Comparison of ENCODE assay signal across 14 cellular contexts in the genomic region with DNA sequence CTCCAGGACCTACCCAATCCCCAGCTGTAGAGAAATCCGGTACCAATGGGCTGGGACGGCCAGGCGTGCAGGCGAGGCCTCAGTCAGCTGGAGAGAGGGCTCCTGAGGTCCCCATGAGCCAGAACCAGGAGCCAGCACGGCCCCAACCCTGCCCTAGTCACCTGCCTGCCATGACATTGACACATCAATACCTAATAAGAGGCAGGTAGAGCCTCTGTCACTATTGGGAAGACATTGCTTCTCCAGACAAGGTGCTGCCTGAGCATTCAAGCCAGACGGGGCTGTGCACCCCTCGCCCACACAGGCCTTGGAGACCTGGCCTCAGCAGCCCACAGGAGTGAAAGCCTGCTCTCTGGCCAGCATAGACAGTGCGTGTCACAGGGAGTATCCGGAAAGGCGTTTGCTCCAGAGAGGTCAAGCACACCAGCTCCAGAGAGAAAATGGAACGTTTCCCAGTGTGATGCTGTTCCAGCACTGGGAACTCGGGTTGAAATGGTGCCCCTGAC. TPM values are rescaled to one million over a fixed set of nuclear protein-coding genes. Genes with fewer than 3 reads are reported as not detected.
DNase-seq lines count a peak whose midpoint lies in the region; ATAC-seq and TF ChIP-seq lines count a peak whose summit lies in the region.
"Had no signal": no experiment of that assay in that cellular context is flagged by ENCODE, and none has a peak within 500 bp of the region (broad histone marks: within the 10 kb centered on the region; RNA-seq: fewer than 3 reads in every experiment).

No MANE protein-coding gene starts in this region.

- no peaks in the 10 kb centered on the region for H3K27me3 ChIP-seq in CD8-positive, alpha-beta T cell (ENCODE audit: insufficient read depth, low read length)
- H3K27me3 ChIP-seq in psoas muscle (ENCODE audit: insufficient read depth in 3 of 3, low read length in 2 of 3) = peaks cover 0 to 55% (median 4%) of the 10 kb centered on the region in 3 donors
- H3K27me3 ChIP-seq in H9 (ENCODE audit: insufficient read depth, low read length) = peaks cover 38% of the 10 kb centered on the region

- H2AFZ ChIP-seq in H9 (ENCODE audit: low read length) = no peak overlapping the region

- H3K56ac ChIP-seq in H9 (ENCODE audit: insufficient read length, low read depth, low read length) = no peak overlapping the region

- no peaks in the 10 kb centered on the region for H3K9me3 ChIP-seq in CD8-positive, alpha-beta T cell (ENCODE audit: low read length)
- H3K9me3 ChIP-seq in psoas muscle = no peaks in the 10 kb centered on the region
- H3K9me3 ChIP-seq in H9 (ENCODE audit: control insufficient read depth, low read depth, low read length) = no peaks in the 10 kb centered on the region
- H3K9me3 ChIP-seq: BE2C had no signal

- no peaks in the 10 kb centered on the region for H3K36me3 ChIP-seq in CD8-positive, alpha-beta T cell (ENCODE audit: insufficient read depth, low read length)
- H3K36me3 ChIP-seq in psoas muscle (ENCODE audit: insufficient read depth in 1 of 2, low read depth in 1 of 2) = peaks cover 0 to 12% of the 10 kb centered on the region in 2 donors
- H3K36me3 ChIP-seq: BE2C had no signal

- H3K9me3 Mint-ChIP-seq in CD8-positive, alpha-beta T cell = no peaks in the 10 kb centered on the region
- peaks cover 0 to 8% of the 10 kb centered on the region in 2 experiments; a peak in 3 of 5 replicates for H3K9me3 Mint-ChIP-seq in H9

- no peak overlapping the region for H2BK15ac ChIP-seq in H9 (ENCODE audit: low read depth, low read length)

- intact Hi-C loops in CD8-positive, alpha-beta T cell (cut with DNase I, micrococcal nuclease) = no loop called here
- intact Hi-C loops in psoas muscle (cut with DNase I) = no loop called here

- H3K23me2 ChIP-seq in H9 (ENCODE audit: insufficient read length, low read depth, low read length, poor library complexity, severe bottlenecking) = peaks cover 17% of the 10 kb centered on the region

- TF ChIP-seq CTCF in CD8-positive, alpha-beta T cell (IDR thresholded peaks at IDR 0.05) = no peak
- TF ChIP-seq CTCF in psoas muscle (IDR thresholded peaks at IDR 0.05) (no peak), H9 (conservative IDR thresholded peaks at IDR 0.05) (no peak)

- H3K4ac ChIP-seq in H9 (ENCODE audit: low read depth, low read length) = no peak overlapping the region

- CTCF ChIA-PET in CD8-positive, alpha-beta T cell (lab: Charles Lee) = interaction anchor here (1.5 kb wide), 1 partner anchor 11 kb away, joined by 4 read pairs; no protein-coding TSS in a partner anchor

- no peak overlapping the region for H4K91ac ChIP-seq in H9 (ENCODE audit: insufficient read length, low read depth, low read length)

- H3K36me3 Mint-ChIP-seq in CD8-positive, alpha-beta T cell = peaks cover 31% of the 10 kb centered on the region
- peaks cover 9 to 32% (median 32%) of the 10 kb centered on the region in 3 experiments for H3K36me3 Mint-ChIP-seq in H9 (ENCODE audit: insufficient read depth in 1 of 3, low read depth in 3 of 3)

- peak in 1 of 7 experiments; percentile 46 for DNase-seq in CD8-positive, alpha-beta T cell
- DNase-seq in caudate nucleus (lab: John Stamatoyannopoulos, UW) = no peak
- peak; percentile 50 for DNase-seq in islet precursor cell
- peak in 1 of 2 donors; percentile 58 for DNase-seq in psoas muscle
- no peak for DNase-seq in H9
- DNase-seq in HCEC 1CT = no peak
- DNase-seq: activated gamma-delta T cell, NCI-H510A had no signal

- POLR2A ChIA-PET in CD8-positive, alpha-beta T cell (lab: Charles Lee) = interaction anchor here (0.5 to 2.1 kb wide), 2 partner anchors 16 to 535 kb away, joined by 3 to 15 read pairs; no protein-coding TSS in a partner anchor

- H3K4me1 ChIP-seq in CD8-positive, alpha-beta T cell (ENCODE audit: insufficient read depth, low read length) = peaks cover 24% of the 10 kb centered on the region
- peaks cover 20% of the 10 kb centered on the region for H3K4me1 ChIP-seq in psoas muscle
- H3K4me1 ChIP-seq in H9 (ENCODE audit: insufficient read depth, low read length) = no peaks in the 10 kb centered on the region; the same call in 1 of the 2 replicates

- no peak overlapping the region for H3K4me3 ChIP-seq in CD8-positive, alpha-beta T cell (ENCODE audit: low read depth, low read length)
- H3K4me3 ChIP-seq in psoas muscle = peak overlapping the region; percentile 84

- H2BK5ac ChIP-seq in H9 (ENCODE audit: insufficient read length, low read length) = no peak overlapping the region

- H2BK20ac ChIP-seq in H9 (ENCODE audit: low read depth, low read length, poor library complexity, severe bottlenecking) = no peak overlapping the region

- 49 to 68% (median 68%) methylated on average over 12 of the region's 12 CpGs for WGBS in psoas muscle, 3 donors
- whole genome bisulfite sequencing in H9 (ENCODE audit: extremely low coverage, insufficient read length, low lambda C conversion rate) = no CpG with 5 or more reads among the region's 12 CpGs

- no peaks in the 10 kb centered on the region for H3K79me2 ChIP-seq in H9 (ENCODE audit: insufficient read depth, low read length)

- H3K4me1 Mint-ChIP-seq in CD8-positive, alpha-beta T cell (ENCODE audit: low read depth) = peaks cover 18% of the 10 kb centered on the region
- H3K4me1 Mint-ChIP-seq in H9 = peaks cover 27 to 41% of the 10 kb centered on the region in 2 experiments

- H3K79me1 ChIP-seq in H9 (ENCODE audit: insufficient read depth, low read depth, low read length, poor library complexity, severe bottlenecking) = no peaks in the 10 kb centered on the region

- no peak overlapping the region for H3K18ac ChIP-seq in H9 (ENCODE audit: insufficient read length, low read depth, low read length)

- H2BK12ac ChIP-seq in H9 (ENCODE audit: insufficient read length, low read depth, low read length) = no peak overlapping the region

- H3K9ac ChIP-seq in H9 (ENCODE audit: extremely low read depth, insufficient read length, low read length) = no peak overlapping the region

- H3K4me2 ChIP-seq in H9 (ENCODE audit: insufficient read depth, insufficient read length, low read length) = no peak overlapping the region

- H3K27ac ChIP-seq in CD8-positive, alpha-beta T cell (ENCODE audit: low read depth, low read length) = no peak overlapping the region
- H3K27ac ChIP-seq in caudate nucleus (ENCODE audit: low read depth, low read length) (peak overlapping the region; percentile 83), psoas muscle (peak overlapping the region; percentile 16), H9 (ENCODE audit: insufficient read length, low read depth, low read length) (no peak overlapping the region)

- H3K14ac ChIP-seq in H9 (ENCODE audit: insufficient read depth, low read length) = no peak overlapping the region

- no peak overlapping the region for H3K27ac Mint-ChIP-seq in CD8-positive, alpha-beta T cell
- H3K27ac Mint-ChIP-seq in H9 = no peak overlapping the region

- no peak overlapping the region for H2BK120ac ChIP-seq in H9 (ENCODE audit: low read depth, low read length, poor library complexity, severe bottlenecking)

- no peak overlapping the region for H4K5ac ChIP-seq in H9 (ENCODE audit: insufficient read length, low read depth, low read length)

- no peak overlapping the region for H2AK5ac ChIP-seq in H9 (ENCODE audit: insufficient read length, low read length)

- no peak overlapping the region for H3K23ac ChIP-seq in H9 (ENCODE audit: insufficient read length, low read depth, low read length)

- ATAC-seq in CD8-positive, alpha-beta T cell = no peak
- ATAC-seq in psoas muscle = no peak
- no peak for ATAC-seq in HG03039 (IDR thresholded peaks at IDR 0.05; ENCODE audit: unreplicated experiment)
- no peak for ATAC-seq in GM21723 (IDR thresholded peaks at IDR 0.05; ENCODE audit: unreplicated experiment)
- ATAC-seq: HCT116, Panc1 had no signal

- no peaks in the 10 kb centered on the region for H4K20me1 ChIP-seq in H9 (ENCODE audit: control insufficient read depth, insufficient read depth, insufficient read length)

- H3K27me3 Mint-ChIP-seq in CD8-positive, alpha-beta T cell (ENCODE audit: low read depth) = peaks cover 8% of the 10 kb centered on the region
- peaks cover 75% of the 10 kb centered on the region for H3K27me3 Mint-ChIP-seq in H9 (ENCODE audit: low read depth)

- peak overlapping the region; percentile 8 for H3K4me3 Mint-ChIP-seq in CD8-positive, alpha-beta T cell
- H3K4me3 Mint-ChIP-seq in H9 = peak overlapping the region in 1 of 2 experiments; percentile 62; a peak in 1 of 5 replicates

- no peak overlapping the region for H4K8ac ChIP-seq in H9 (replicated peaks; ENCODE audit: insufficient read length, low read depth, low read length)

- no peak overlapping the region for H3T11ph ChIP-seq in H9 (ENCODE audit: low read length)

RNA-seq across cellular contexts. Expression of gene DLL1, which starts 3.5 kb away (rescaled TPM):
- 10 to 100 TPM; 17.8 to 19.9 TPM for total RNA-seq in CD8-positive, alpha-beta T cell
- 1 to 10 TPM; 2.9 to 5.3 (median 4.6) TPM for total RNA-seq in psoas muscle
- 1 to 10 TPM; 1.5 to 1.8 (median 1.6) TPM for polyA plus RNA-seq in psoas muscle
- total RNA-seq in H9 (2021) = 2.7 and 2.8 TPM in 2 replicates
- total RNA-seq: T-helper 2 cell treated with Interferon-gamma antibody and Interleukin-4, amounts not matched to agents 100 ng/mL and 5 ng/mL, for 36 hours had no signal

RNA-seq across cellular contexts. Expression of gene FAM120B, which starts 19.1 kb away (rescaled TPM):
- total RNA-seq in CD8-positive, alpha-beta T cell = 10 to 100 TPM; 24.0 to 25.3 TPM
- total RNA-seq in psoas muscle = 10 to 100 TPM; 17.2 to 24.2 (median 23.7) TPM
- polyA plus RNA-seq in psoas muscle = 10 to 100 TPM in 1 of 3 donors, 1 to 10 TPM in 2; 9.2 to 19.4 (median 9.4) TPM
- 14.9 and 16.7 TPM in 2 replicates for total RNA-seq in H9 (2021)

Comparison
In these comparisons a context has a peak if more than half of its experiments do, and no peak if none do; other contexts are left out.
1. H3K27ac ChIP-seq: peak in caudate nucleus (single experiment) and psoas muscle (single experiment); none in CD8-positive, alpha-beta T cell (single experiment) and H9 (single experiment).